ENCODE assay signal across 8 cellular contexts in genomic region chr17:32275060-32276042, GRCh38. TPM values are rescaled to one million over a fixed set of nuclear protein-coding genes. Genes with fewer than 3 reads are reported as not detected.
A peak's percentile ranks its signal among the peaks of the same experiment; 100 is the strongest.
DNase-seq lines count a peak whose midpoint lies in the region; ATAC-seq and TF ChIP-seq lines count a peak whose summit lies in the region.

No MANE protein-coding gene starts in this region.

- no peak for ATAC-seq in GM21825 (IDR thresholded peaks at IDR 0.05; ENCODE audit: unreplicated experiment)
- ATAC-seq in GM19324 (IDR thresholded peaks at IDR 0.05; ENCODE audit: low FRiP score, unreplicated experiment): no peak
- ATAC-seq in GM21723 (IDR thresholded peaks at IDR 0.05; ENCODE audit: unreplicated experiment): no peak

- no peak overlapping the region for H3K27ac Mint-ChIP-seq in activated T-helper 2 cell treated with anti-CD3 and anti-CD28 coated beads, Interferon-gamma antibody, Interleukin-2, Interleukin-4, amounts not matched to agents 10 μg/mL and 5 μg/mL and 100 μg/mL, durations not matched to agents 14 hours and 24 hours and 36 hours

- no peak overlapping the region for H3K4me3 ChIP-seq in osteoblast (ENCODE audit: insufficient read depth, low read length)

- DNase-seq in GM04504 (ENCODE audit: low read depth): peak; percentile 78
- peak; percentile 84 for DNase-seq in NCI-H1694 treated with DMSO at 0.1 percent for 48 hours (lab: John Stamatoyannopoulos, UW)
- DNase-seq in dedifferentiated amniotic fluid mesenchymal stem cell (ENCODE audit: extremely low spot score): peak; percentile 76
- peak; percentile 97 for DNase-seq in osteoblast (ENCODE audit: insufficient read length, low spot score, missing footprints)
- DNase-seq in activated T-helper 2 cell treated with anti-CD3 and anti-CD28 coated beads, Interferon-gamma antibody, Interleukin-2, Interleukin-4, amounts not matched to agents 10 μg/mL and 5 μg/mL and 100 μg/mL, durations not matched to agents 14 hours and 24 hours and 36 hours (ENCODE audit: low spot score): no peak

- no peaks in the 10 kb centered on the region for H3K9me3 ChIP-seq in osteoblast (ENCODE audit: low read depth, low read length)

- H3K27ac ChIP-seq in osteoblast (ENCODE audit: low read depth, low read length): no peak overlapping the region

- no peaks in the 10 kb centered on the region for H3K9me3 Mint-ChIP-seq in activated T-helper 2 cell treated with anti-CD3 and anti-CD28 coated beads, Interferon-gamma antibody, Interleukin-2, Interleukin-4, amounts not matched to agents 10 μg/mL and 5 μg/mL and 100 μg/mL, durations not matched to agents 14 hours and 24 hours and 36 hours

- H3K27me3 ChIP-seq in osteoblast (ENCODE audit: insufficient read depth, low read length): peaks cover 11% of the 10 kb centered on the region

- intact Hi-C loops in activated T-helper 2 cell treated with anti-CD3 and anti-CD28 coated beads, Interferon-gamma antibody, Interleukin-2, Interleukin-4, amounts not matched to agents 10 μg/mL and 5 μg/mL and 100 μg/mL, durations not matched to agents 14 hours and 24 hours and 36 hours (cut with micrococcal nuclease): no loop called here

- H3K4me3 Mint-ChIP-seq in activated T-helper 2 cell treated with anti-CD3 and anti-CD28 coated beads, Interferon-gamma antibody, Interleukin-2, Interleukin-4, amounts not matched to agents 10 μg/mL and 5 μg/mL and 100 μg/mL, durations not matched to agents 14 hours and 24 hours and 36 hours (ENCODE audit: low read depth): no peak overlapping the region

- H3K36me3 ChIP-seq in osteoblast (ENCODE audit: insufficient read depth, low read length): no peaks in the 10 kb centered on the region

- peaks cover 6% of the 10 kb centered on the region for H4K20me1 ChIP-seq in osteoblast (ENCODE audit: insufficient read depth, low read length)

- no peaks in the 10 kb centered on the region for H3K36me3 Mint-ChIP-seq in activated T-helper 2 cell treated with anti-CD3 and anti-CD28 coated beads, Interferon-gamma antibody, Interleukin-2, Interleukin-4, amounts not matched to agents 10 μg/mL and 5 μg/mL and 100 μg/mL, durations not matched to agents 14 hours and 24 hours and 36 hours (ENCODE audit: low read depth)

- H2AFZ ChIP-seq in osteoblast (ENCODE audit: low read length): no peak overlapping the region

- TF ChIP-seq CTCF in osteoblast (IDR thresholded peaks at IDR 0.05; ENCODE audit: extremely low read depth, low read depth, low read length): no peak

- peak overlapping the region; percentile 18 for H3K4me2 ChIP-seq in osteoblast (ENCODE audit: insufficient read depth, low read length)

- H3K79me2 ChIP-seq in osteoblast (ENCODE audit: insufficient read depth, low read length): no peaks in the 10 kb centered on the region

- peaks cover 12% of the 10 kb centered on the region for H3K4me1 ChIP-seq in osteoblast (ENCODE audit: insufficient read depth, low read length)

- no peaks in the 10 kb centered on the region for H3K4me1 Mint-ChIP-seq in activated T-helper 2 cell treated with anti-CD3 and anti-CD28 coated beads, Interferon-gamma antibody, Interleukin-2, Interleukin-4, amounts not matched to agents 10 μg/mL and 5 μg/mL and 100 μg/mL, durations not matched to agents 14 hours and 24 hours and 36 hours (ENCODE audit: low read depth)

- peaks cover 30% of the 10 kb centered on the region for H3K27me3 Mint-ChIP-seq in activated T-helper 2 cell treated with anti-CD3 and anti-CD28 coated beads, Interferon-gamma antibody, Interleukin-2, Interleukin-4, amounts not matched to agents 10 μg/mL and 5 μg/mL and 100 μg/mL, durations not matched to agents 14 hours and 24 hours and 36 hours (ENCODE audit: low read depth)

RNA-seq across cellular contexts. Expression of gene RHBDL3, which starts 9.7 kb away (rescaled TPM):
- total RNA-seq in osteoblast: under 0.01 TPM in 2 replicates
- total RNA-seq in activated T-helper 2 cell treated with anti-CD3 and anti-CD28 coated beads, Interferon-gamma antibody, Interleukin-2, Interleukin-4, amounts not matched to agents 10 μg/mL and 5 μg/mL and 100 μg/mL, durations not matched to agents 14 hours and 24 hours and 36 hours: 0.11 and 0.18 TPM in 2 replicates
